9 cellular contexts compared by ENCODE assay signal in the genomic region with DNA sequence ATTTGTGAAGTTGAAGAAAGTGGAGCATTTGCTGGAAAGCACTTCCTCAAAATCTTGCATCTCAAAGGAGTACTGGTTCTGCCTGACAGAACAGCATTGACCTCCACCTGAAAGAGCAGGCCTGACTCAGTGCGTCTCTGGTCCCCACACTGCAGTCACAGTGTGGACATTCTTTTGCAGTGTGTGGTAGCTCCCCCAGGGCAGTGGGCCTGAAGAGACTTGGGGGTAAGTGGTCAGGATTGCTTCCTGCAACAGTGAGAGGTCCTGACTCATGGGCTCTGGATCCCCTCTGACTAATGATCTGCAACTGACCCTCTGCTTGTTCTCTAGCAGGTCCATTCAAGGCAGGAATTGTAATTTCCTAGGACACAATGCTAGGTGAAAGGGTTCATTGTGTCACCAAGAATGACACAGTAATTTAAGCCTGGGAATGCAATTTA.
DNase-seq lines count a peak whose midpoint lies in the region; ATAC-seq and TF ChIP-seq lines count a peak whose summit lies in the region.
"Had no signal": no experiment of that assay in that cellular context is flagged by ENCODE, and none has a peak within 500 bp of the region (broad histone marks: within the 10 kb centered on the region; RNA-seq: fewer than 3 reads in every experiment).

No MANE protein-coding gene starts in this region.

- TF ChIP-seq CTCF in OCI-LY3 (IDR thresholded peaks at IDR 0.05; ENCODE audit: low read depth, low read length) (no peak), left ventricle myocardium inferior (IDR thresholded peaks at IDR 0.05; ENCODE audit: borderline replicate concordance) (no peak)

- intact Hi-C loops in left ventricle myocardium inferior (cut with micrococcal nuclease): no loop called here

- H3K9ac ChIP-seq in OCI-LY3 (ENCODE audit: low read length): no peak overlapping the region

- H3K4me2 ChIP-seq in OCI-LY3 (ENCODE audit: low read length): peak overlapping the region; percentile 67

- ATAC-seq in GM18511 (IDR thresholded peaks at IDR 0.05; ENCODE audit: unreplicated experiment) (peak; percentile 56), HG02623 (IDR thresholded peaks at IDR 0.05; ENCODE audit: unreplicated experiment) (peak; percentile 51)

- H3K27ac ChIP-seq in OCI-LY3 (ENCODE audit: low read length) (peak overlapping the region; percentile 34; the same call in 1 of the 2 replicates), left ventricle myocardium inferior (replicated peaks) (no peak overlapping the region)

- H3K4me1 ChIP-seq in OCI-LY3 (ENCODE audit: low read length): peaks cover 27% of the 10 kb centered on the region
- no peaks in the 10 kb centered on the region for H3K4me1 ChIP-seq in left ventricle myocardium inferior

- no peak overlapping the region for H2AFZ ChIP-seq in OCI-LY3 (ENCODE audit: low read depth, low read length)

- H3K27me3 ChIP-seq in OCI-LY3 (ENCODE audit: low read depth, low read length): peaks cover 3% of the 10 kb centered on the region; the same call in 1 of the 2 replicates
- no peaks in the 10 kb centered on the region for H3K27me3 ChIP-seq in left ventricle myocardium inferior (ENCODE audit: low read depth)

- peak; percentile 100 for DNase-seq in islet precursor cell
- DNase-seq in left ventricle myocardium inferior: no peak
- DNase-seq in NCI-H2227 (lab: John Stamatoyannopoulos, UW; ENCODE audit: unreplicated experiment): no peak
- no peak for DNase-seq in SIG-M5 (lab: John Stamatoyannopoulos, UW)
- no peak for DNase-seq in NCI-H526 treated with DMSO at 0.1 percent for 48 hours (lab: John Stamatoyannopoulos, UW)
- DNase-seq: NCI-H82 had no signal

- H3K4me3 ChIP-seq in OCI-LY3 (ENCODE audit: low read length): peak overlapping the region; percentile 37
- H3K4me3 ChIP-seq in left ventricle myocardium inferior: no peak overlapping the region

- H3K79me2 ChIP-seq in OCI-LY3 (ENCODE audit: low read length): no peaks in the 10 kb centered on the region

- H3K9me3 ChIP-seq in OCI-LY3 (ENCODE audit: insufficient read depth, low read length) (no peaks in the 10 kb centered on the region), left ventricle myocardium inferior (replicated peaks) (no peaks in the 10 kb centered on the region)

- H3K36me3 ChIP-seq in OCI-LY3 (replicated peaks; ENCODE audit: low read depth, low read length): no peaks in the 10 kb centered on the region
- H3K36me3 ChIP-seq in left ventricle myocardium inferior: no peaks in the 10 kb centered on the region

- no peaks in the 10 kb centered on the region for H4K20me1 ChIP-seq in OCI-LY3 (ENCODE audit: insufficient read depth, low read length)
